14 cellular contexts compared by ENCODE assay signal in the genomic region with DNA sequence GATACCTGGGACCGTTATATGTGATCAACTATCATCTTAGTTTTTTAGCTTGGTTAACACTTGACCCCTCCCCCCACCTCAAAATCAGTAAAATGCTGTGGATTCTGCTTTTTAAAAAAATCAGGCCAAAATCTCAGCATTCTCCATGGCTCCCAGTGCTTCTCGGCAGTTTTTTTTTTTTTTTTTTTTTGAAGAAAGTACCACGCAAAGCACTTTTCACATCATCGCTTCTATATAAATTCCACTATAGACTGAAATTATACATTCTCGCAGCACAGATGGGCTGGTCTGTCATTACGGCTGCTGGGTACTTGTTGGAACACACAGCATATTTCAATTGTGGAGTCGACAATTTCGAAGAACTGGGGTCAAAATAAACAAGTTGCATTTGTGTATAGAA.
DNase-seq lines count a peak whose midpoint lies in the region; ATAC-seq, FAIRE-seq and TF ChIP-seq lines count a peak whose summit lies in the region.
"Had no signal": no experiment of that assay in that cellular context is flagged by ENCODE, and none has a peak within 500 bp of the region (broad histone marks: within the 10 kb centered on the region; RNA-seq: fewer than 3 reads in every experiment).

No MANE protein-coding gene starts in this region.

- H3K36me3 ChIP-seq in right atrium auricular region (peaks cover 19% of the 10 kb centered on the region), pancreas (peaks cover 0 to 7% (median 0%) of the 10 kb centered on the region in 3 donors)

- DNase-seq in right atrium auricular region (ENCODE audit: low spot score) = no peak
- no peak for DNase-seq in left ventricle myocardium superior
- peak in 6 of 10 donors; percentile 3 to 65 (median 38) for DNase-seq in dorsolateral prefrontal cortex
- DNase-seq in pancreas = no peak
- DNase-seq in activated CD4-positive, alpha-beta T cell treated with anti-CD3 and anti-CD28 coated beads, Interleukin-2, amount 50 U/mL, for 48 hours = no peak
- no peak for DNase-seq in NCI-H2029 treated with DMSO at 0.1 percent for 48 hours (lab: John Stamatoyannopoulos, UW)
- DNase-seq in DMS 273 treated with DMSO at 0.1 percent for 48 hours (lab: John Stamatoyannopoulos, UW) = no peak
- DNase-seq: activated CD8-positive, alpha-beta memory T cell treated with anti-CD3 and anti-CD28 coated beads, Interleukin-2, amount 50 U/mL, for 4 hours; kidney glomerular epithelial cell; NCI-H226; RPMI8226; stimulated activated CD4-positive, alpha-beta T cell treated with anti-CD3 and anti-CD28 coated beads, Interleukin-2, amount 100 ng/mL, for 48 hours; stimulated activated naive CD8-positive, alpha-beta T cell treated with anti-CD3 and anti-CD28 coated beads, Interleukin-15, amount 100 ng/mL, for 72 hours had no signal

- H3K27ac ChIP-seq in right atrium auricular region = peak overlapping the region; percentile 97 to 99
- peak overlapping the region; percentile 92 to 100 (median 99) for H3K27ac ChIP-seq in dorsolateral prefrontal cortex
- H3K27ac ChIP-seq in pancreas = peak overlapping the region in 3 of 4 donors; percentile 78 to 97 (median 93)

- H3K4me3 ChIP-seq in right atrium auricular region (no peak overlapping the region), dorsolateral prefrontal cortex (peak overlapping the region in 58 of 59 donors; percentile 9 to 98 (median 92)), pancreas (peak overlapping the region in 1 of 4 donors; percentile 87)

- H3K27me3 ChIP-seq in right atrium auricular region (no peaks in the 10 kb centered on the region), dorsolateral prefrontal cortex (no peaks in the 10 kb centered on the region), pancreas (no peaks in the 10 kb centered on the region)

- H3K9me3 ChIP-seq in right atrium auricular region = no peaks in the 10 kb centered on the region
- no peaks in the 10 kb centered on the region for H3K9me3 ChIP-seq in pancreas

- intact Hi-C loops in left ventricle myocardium superior (cut with micrococcal nuclease) = no loop called here
- intact Hi-C loops in dorsolateral prefrontal cortex (cut with DNase I) = no loop called here
- intact Hi-C loops in pancreas (cut with DNase I) = no loop called here

- ATAC-seq in left ventricle myocardium superior = no peak
- ATAC-seq in pancreas = no peak
- ATAC-seq in GM18511 (IDR thresholded peaks at IDR 0.05; ENCODE audit: unreplicated experiment) = no peak
- ATAC-seq: stimulated activated naive CD8-positive, alpha-beta T cell treated with anti-CD3 and anti-CD28 coated beads, Interleukin-15, amount 100 ng/mL, for 72 hours had no signal

- H3K4me1 ChIP-seq in right atrium auricular region (peaks cover 0 to 98% of the 10 kb centered on the region in 2 donors), pancreas (peaks cover 71 to 88% (median 78%) of the 10 kb centered on the region in 3 donors)

- FAIRE-seq in pancreas (lab: Jason Lieb, UNC) = no peak

- TF ChIP-seq CTCF in right atrium auricular region (IDR thresholded peaks at IDR 0.05) (no peak), dorsolateral prefrontal cortex (IDR thresholded peaks at IDR 0.05 in 54 of 56, conservative IDR thresholded peaks at IDR 0.05 in 2 of 56; ENCODE audit: low read depth in 1 of 56, partially characterized antibody in 56 of 56) (no peak), pancreas (IDR thresholded peaks at IDR 0.05) (no peak)

- WGBS in pancreas, 2 donors = 44 to 56% methylated on average over 8 of the region's 8 CpGs

Comparison
In these comparisons a context has a peak if more than half of its experiments do, and no peak if none do; other contexts are left out.
1. DNase-seq: peak in dorsolateral prefrontal cortex (6 of 10); none in right atrium auricular region (single experiment), left ventricle myocardium superior (single experiment), pancreas (0 of 6), activated CD4-positive, alpha-beta T cell treated with anti-CD3 and anti-CD28 coated beads, Interleukin-2, amount 50 U/mL, for 48 hours (0 of 2), NCI-H2029 treated with DMSO at 0.1 percent for 48 hours (single experiment) and DMS 273 treated with DMSO at 0.1 percent for 48 hours (single experiment).
2. H3K4me3 ChIP-seq: peak in dorsolateral prefrontal cortex (58 of 59); none in right atrium auricular region (0 of 2).
3. Peak in every context shown above with its lines, with median percentiles within 50 percentile points of each other: H3K27ac ChIP-seq.